8 cellular contexts compared by ENCODE assay signal in the genomic region with DNA sequence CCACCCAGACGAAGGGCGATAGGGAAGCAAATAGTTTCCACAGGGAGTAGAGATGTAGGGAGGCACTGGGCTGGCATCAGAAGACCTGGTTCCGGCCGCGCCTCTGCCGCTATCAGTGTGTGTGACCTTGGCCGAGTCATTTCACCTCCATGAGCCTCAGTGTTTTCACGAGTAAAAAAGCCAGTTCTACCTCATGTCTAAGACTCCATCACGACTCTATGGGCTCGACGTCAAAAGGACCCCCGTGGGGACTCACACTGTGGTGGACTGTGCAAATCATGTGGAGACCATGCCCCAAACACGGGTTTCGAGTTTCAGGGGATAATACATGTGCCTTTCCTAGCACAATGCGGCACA. TPM values are rescaled to one million over a fixed set of nuclear protein-coding genes. Genes with fewer than 3 reads are reported as not detected.
DNase-seq lines count a peak whose midpoint lies in the region; ATAC-seq and TF ChIP-seq lines count a peak whose summit lies in the region.

No MANE protein-coding gene starts in this region.

- peaks cover 20% of the 10 kb centered on the region for H3K4me1 Mint-ChIP-seq in T-helper 2 cell treated with Interferon-gamma antibody and Interleukin-4, amounts not matched to agents 5 μg/mL and 100 μg/mL, for 36 hours (ENCODE audit: low read depth)

- peak; percentile 6 for DNase-seq in GM20000 (ENCODE audit: low spot score)
- no peak for DNase-seq in T-helper 2 cell treated with Interferon-gamma antibody and Interleukin-4, amounts not matched to agents 5 μg/mL and 100 μg/mL, for 36 hours (ENCODE audit: low spot score)
- no peak for DNase-seq in foreskin keratinocyte
- peak; percentile 55 for DNase-seq in sciatic nerve (ENCODE audit: low spot score)
- DNase-seq in HPDE6-E6E7 (ENCODE audit: extremely low spot score), result no peak
- DNase-seq in NCI-H1105 (lab: John Stamatoyannopoulos, UW), result no peak
- DNase-seq in medulla oblongata (ENCODE audit: extremely low spot score), result no peak

- TF ChIP-seq CTCF in GM20000 (IDR thresholded peaks at IDR 0.05; ENCODE audit: extremely low read depth, missing control alignments), result no peak
- TF ChIP-seq CTCF in foreskin keratinocyte (conservative IDR thresholded peaks at IDR 0.05), result no peak

- peaks cover 19% of the 10 kb centered on the region for H3K4me1 ChIP-seq in foreskin keratinocyte

- no peak overlapping the region for H3K27ac ChIP-seq in foreskin keratinocyte

- H3K27ac Mint-ChIP-seq in T-helper 2 cell treated with Interferon-gamma antibody and Interleukin-4, amounts not matched to agents 5 μg/mL and 100 μg/mL, for 36 hours, result no peak overlapping the region

- peak overlapping the region; percentile 94 for H3K4me3 Mint-ChIP-seq in T-helper 2 cell treated with Interferon-gamma antibody and Interleukin-4, amounts not matched to agents 5 μg/mL and 100 μg/mL, for 36 hours

- ATAC-seq in foreskin keratinocyte (peak; percentile 0), sciatic nerve (peak; percentile 9), HG03039 (IDR thresholded peaks at IDR 0.05; ENCODE audit: unreplicated experiment) (no peak)

- no peaks in the 10 kb centered on the region for H3K36me3 Mint-ChIP-seq in T-helper 2 cell treated with Interferon-gamma antibody and Interleukin-4, amounts not matched to agents 5 μg/mL and 100 μg/mL, for 36 hours (ENCODE audit: low read depth)

- intact Hi-C loops in sciatic nerve (cut with DNase I), result no loop called here

- H3K27me3 Mint-ChIP-seq in T-helper 2 cell treated with Interferon-gamma antibody and Interleukin-4, amounts not matched to agents 5 μg/mL and 100 μg/mL, for 36 hours (ENCODE audit: low read depth), result peaks cover 12% of the 10 kb centered on the region

- H3K27me3 ChIP-seq in foreskin keratinocyte, result no peaks in the 10 kb centered on the region

- no peaks in the 10 kb centered on the region for H3K9me3 Mint-ChIP-seq in T-helper 2 cell treated with Interferon-gamma antibody and Interleukin-4, amounts not matched to agents 5 μg/mL and 100 μg/mL, for 36 hours

RNA-seq across cellular contexts. Expression of a gene that starts 0.6 kb away (rescaled TPM):
- total RNA-seq in foreskin keratinocyte, result 9.3 and 9.9 TPM in 2 replicates
- polyA plus RNA-seq in foreskin keratinocyte, result 1.5 and 1.6 TPM in 2 replicates
- total RNA-seq in sciatic nerve, result 30.2 TPM

Comparison
In these comparisons a context has a peak if more than half of its experiments do, and no peak if none do; other contexts are left out.
1. DNase-seq: peak in GM20000 (single experiment) and sciatic nerve (single experiment); none in T-helper 2 cell treated with Interferon-gamma antibody and Interleukin-4, amounts not matched to agents 5 μg/mL and 100 μg/mL, for 36 hours (single experiment), foreskin keratinocyte (0 of 2), HPDE6-E6E7 (single experiment), NCI-H1105 (single experiment) and medulla oblongata (single experiment).